10 cellular contexts compared by ENCODE assay signal in the genomic region with DNA sequence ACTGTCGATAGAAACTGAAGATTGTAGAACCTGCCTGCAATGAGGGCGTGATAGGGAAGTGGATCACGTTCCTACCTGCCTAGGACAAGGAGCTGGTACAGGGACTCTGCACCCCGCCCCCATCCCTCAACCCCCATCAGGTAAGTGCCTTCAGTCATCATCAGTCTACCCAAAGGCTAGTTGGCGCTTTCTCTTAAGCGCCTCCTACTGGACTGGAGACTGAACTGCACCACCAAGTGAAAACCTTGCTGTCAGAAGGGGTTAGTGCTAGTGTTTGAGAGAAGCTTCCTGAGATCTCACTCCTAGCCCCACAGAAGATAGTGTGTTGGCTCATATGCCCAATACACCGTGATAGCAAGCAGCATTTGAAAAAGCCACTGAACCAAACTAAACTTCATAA.
A peak's percentile ranks its signal among the peaks of the same experiment; 100 is the strongest.
DNase-seq lines count a peak whose midpoint lies in the region; ATAC-seq and TF ChIP-seq lines count a peak whose summit lies in the region.
"Had no signal": no experiment of that assay in that cellular context is flagged by ENCODE, and none has a peak within 500 bp of the region (broad histone marks: within the 10 kb centered on the region; RNA-seq: fewer than 3 reads in every experiment).

No MANE protein-coding gene starts in this region.

- in situ Hi-C loops in ACHN (cut with HindIII; ENCODE audit: low pct_ligation_motif_present, low pct_unique_long_range_greater_than_20kb, low sequenced_read_pairs): no loop called here
- in situ Hi-C loops in astrocyte of the cerebellum (cut with HindIII; ENCODE audit: low sequenced_read_pairs): no loop called here

- TF ChIP-seq CTCF in astrocyte of the cerebellum (IDR thresholded peaks at IDR 0.05; ENCODE audit: low read depth, low read length, missing control alignments) (peak; percentile 30), spleen (IDR thresholded peaks at IDR 0.05 in 8 of 11, conservative IDR thresholded peaks at IDR 0.05 in 3 of 11) (peak in 3 of 11 experiments; percentile 10 to 24 (median 23))

- H3K27ac ChIP-seq in spleen: no peak overlapping the region
- H3K27ac ChIP-seq: psoas muscle, upper lobe of left lung had no signal

- H3K4me3 ChIP-seq in astrocyte of the cerebellum (ENCODE audit: low read depth, low read length) (no peak overlapping the region), spleen (no peak overlapping the region)
- H3K4me3 ChIP-seq: psoas muscle, upper lobe of left lung had no signal

- DNase-seq in ACHN (peak; percentile 14), astrocyte of the cerebellum (ENCODE audit: low read depth) (no peak), T-helper 17 cell (no peak), spleen (no peak), NCI-H2029 treated with DMSO at 0.1 percent for 48 hours (lab: John Stamatoyannopoulos, UW) (no peak)
- DNase-seq: upper lobe of left lung had no signal

- H3K4me3 Mint-ChIP-seq in T-helper 17 cell: no peak overlapping the region

- ATAC-seq in GM18867 (IDR thresholded peaks at IDR 0.05; ENCODE audit: unreplicated experiment) (peak; percentile 89), HG03039 (IDR thresholded peaks at IDR 0.05; ENCODE audit: unreplicated experiment) (peak; percentile 88), HG03571 (IDR thresholded peaks at IDR 0.05; ENCODE audit: unreplicated experiment) (no peak), T-helper 17 cell (no peak)
- ATAC-seq: psoas muscle had no signal

- H3K27me3 ChIP-seq in spleen (replicated peaks in 1 of 7): no peaks in the 10 kb centered on the region
- H3K27me3 ChIP-seq: upper lobe of left lung had no signal

- H3K36me3 Mint-ChIP-seq in T-helper 17 cell (ENCODE audit: low read depth): no peaks in the 10 kb centered on the region

- peaks cover 2% of the 10 kb centered on the region for H3K4me1 Mint-ChIP-seq in T-helper 17 cell

- intact Hi-C loops in spleen (cut with DNase I; ENCODE audit: low total_unique reads): no loop called here

- no peak for TF ChIP-seq POLR2A in spleen (IDR thresholded peaks at IDR 0.05)

- no peaks in the 10 kb centered on the region for H3K27me3 Mint-ChIP-seq in T-helper 17 cell

- WGBS in spleen, 5 donors: 52 to 68% (median 61%) methylated on average over 7 of the region's 7 CpGs

- H3K27ac Mint-ChIP-seq in T-helper 17 cell: no peak overlapping the region

- no peaks in the 10 kb centered on the region for H3K36me3 ChIP-seq in spleen
- H3K36me3 ChIP-seq: upper lobe of left lung had no signal

- H3K4me1 ChIP-seq in spleen: no peaks in the 10 kb centered on the region
- H3K4me1 ChIP-seq: psoas muscle, upper lobe of left lung had no signal

- no peaks in the 10 kb centered on the region for H3K9me3 ChIP-seq in T-helper 17 cell (ENCODE audit: control insufficient read depth, low read length, poor library complexity, severe bottlenecking)
- peaks cover 0 to 33% (median 13%) of the 10 kb centered on the region in 8 donors for H3K9me3 ChIP-seq in spleen
- H3K9me3 ChIP-seq: psoas muscle, upper lobe of left lung had no signal

Comparison
In these comparisons a context has a peak if more than half of its experiments do, and no peak if none do; other contexts are left out.
1. ATAC-seq: peak in GM18867 (single experiment) and HG03039 (single experiment); none in HG03571 (single experiment) and T-helper 17 cell (single experiment).